Comparison of ENCODE assay signal across 1 cellular context in the genomic region with DNA sequence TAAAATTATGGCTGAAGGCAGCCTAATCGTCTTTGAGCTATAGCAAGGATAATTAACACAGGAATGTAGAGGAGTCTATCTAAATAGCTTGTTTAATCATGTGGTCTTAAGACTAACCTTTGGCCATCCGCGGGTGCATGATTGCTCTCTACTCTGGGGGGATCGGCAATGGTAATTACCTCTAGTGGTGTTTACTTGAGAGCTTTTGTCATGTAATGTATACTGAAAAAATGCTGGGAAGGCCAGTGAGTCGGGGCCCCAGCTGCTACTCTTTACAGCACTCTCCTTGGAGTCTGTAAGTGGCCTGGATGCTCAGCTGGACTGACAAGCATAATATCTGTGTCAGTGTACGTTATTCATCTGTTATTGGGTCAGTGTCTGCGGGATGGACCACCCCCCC.
TF ChIP-seq lines count a peak whose summit lies in the region.

No MANE protein-coding gene starts in this region.

TF ChIP-seq in WTC11, 78 proteins besides CTCF, POLR2A, EP300 and RAD21 (continued from another document):
- TF ChIP-seq, protein P1, sequence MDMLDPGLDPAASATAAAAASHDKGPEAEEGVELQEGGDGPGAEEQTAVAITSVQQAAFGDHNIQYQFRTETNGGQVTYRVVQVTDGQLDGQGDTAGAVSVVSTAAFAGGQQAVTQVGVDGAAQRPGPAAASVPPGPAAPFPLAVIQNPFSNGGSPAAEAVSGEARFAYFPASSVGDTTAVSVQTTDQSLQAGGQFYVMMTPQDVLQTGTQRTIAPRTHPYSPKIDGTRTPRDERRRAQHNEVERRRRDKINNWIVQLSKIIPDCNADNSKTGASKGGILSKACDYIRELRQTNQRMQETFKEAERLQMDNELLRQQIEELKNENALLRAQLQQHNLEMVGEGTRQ (CRISPR knock-in tag; IDR thresholded peaks at IDR 0.05) = no peak
- TF ChIP-seq OVOL2 (CRISPR knock-in tag; IDR thresholded peaks at IDR 0.05; ENCODE audit: borderline replicate concordance) = no peak
- no peak for TF ChIP-seq EMX1 (CRISPR knock-in tag; IDR thresholded peaks at IDR 0.05)
- no peak for TF ChIP-seq ZBTB21 (CRISPR knock-in tag; IDR thresholded peaks at IDR 0.05; ENCODE audit: borderline replicate concordance)
- no peak for TF ChIP-seq CDX4 (CRISPR knock-in tag; IDR thresholded peaks at IDR 0.05; ENCODE audit: borderline replicate concordance)
- no peak for TF ChIP-seq JUN (CRISPR knock-in tag; IDR thresholded peaks at IDR 0.05)
- TF ChIP-seq, protein P2, sequence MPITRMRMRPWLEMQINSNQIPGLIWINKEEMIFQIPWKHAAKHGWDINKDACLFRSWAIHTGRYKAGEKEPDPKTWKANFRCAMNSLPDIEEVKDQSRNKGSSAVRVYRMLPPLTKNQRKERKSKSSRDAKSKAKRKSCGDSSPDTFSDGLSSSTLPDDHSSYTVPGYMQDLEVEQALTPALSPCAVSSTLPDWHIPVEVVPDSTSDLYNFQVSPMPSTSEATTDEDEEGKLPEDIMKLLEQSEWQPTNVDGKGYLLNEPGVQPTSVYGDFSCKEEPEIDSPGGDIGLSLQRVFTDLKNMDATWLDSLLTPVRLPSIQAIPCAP (CRISPR knock-in tag; IDR thresholded peaks at IDR 0.05) = no peak
- no peak for TF ChIP-seq ZNF423 (CRISPR knock-in tag; IDR thresholded peaks at IDR 0.05)
- TF ChIP-seq NFATC4 (CRISPR knock-in tag; IDR thresholded peaks at IDR 0.05) = no peak
- TF ChIP-seq ZNF671 (CRISPR knock-in tag; IDR thresholded peaks at IDR 0.05) = no peak
